ENCODE assay signal across 25 cellular contexts in the genomic region with DNA sequence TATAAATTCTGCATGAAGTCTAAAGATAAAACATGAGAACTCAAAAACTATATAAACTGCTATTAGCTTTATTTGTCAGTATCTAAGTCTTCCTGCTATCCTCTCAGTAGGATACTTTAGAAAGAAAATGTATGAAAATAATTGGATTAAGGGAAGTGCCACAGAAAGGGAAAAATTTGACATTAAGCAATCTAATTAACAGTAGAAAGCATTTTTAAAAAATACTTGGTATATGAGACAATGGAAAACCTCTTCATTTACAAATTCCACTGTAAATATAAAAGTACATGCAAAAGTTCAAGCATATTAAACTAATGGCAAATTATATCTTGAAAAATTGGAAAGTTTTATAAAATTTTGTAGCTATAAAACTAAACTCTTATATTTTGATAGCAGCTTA.
"Had no signal": no experiment of that assay in that cellular context is flagged by ENCODE, and none has a peak within 500 bp of the region (broad histone marks: within the 10 kb centered on the region; RNA-seq: fewer than 3 reads in every experiment).

No MANE protein-coding gene starts in this region.

- H3K9me3 ChIP-seq: colonic mucosa, esophagus squamous epithelium, stomach, thyroid gland, vagina had no signal

- ATAC-seq: left lobe of liver; natural killer cell; sciatic nerve; stimulated activated effector memory CD8-positive, alpha-beta T cell treated with anti-CD3 and anti-CD28 coated beads, Interleukin-12 subunit alpha, Interleukin-12 subunit beta, amount 100 ng/mL, for 72 hours had no signal

- H3K4me2 ChIP-seq: smooth muscle cell had no signal

- FAIRE-seq: endothelial cell of umbilical vein, keratinocyte had no signal

- H2AFZ ChIP-seq: parathyroid adenoma had no signal

- H3K79me2 ChIP-seq: parathyroid adenoma had no signal

- H3K9ac ChIP-seq: parathyroid adenoma had no signal

- H3K4me3 ChIP-seq: colonic mucosa, esophagus squamous epithelium, lung, smooth muscle cell, stomach, thyroid gland, vagina had no signal

- DNase-seq: colonic mucosa; effector CD8-positive, alpha-beta T cell; endodermal cell; esophagus squamous epithelium; foreskin melanocyte; glutamatergic neuron; hypothalamus; immature natural killer cell; natural killer cell; occipital lobe; stimulated activated CD4-positive, alpha-beta T cell treated with anti-CD3 and anti-CD28 coated beads, Interleukin-12 subunit alpha, Interleukin-12 subunit beta, amount 100 ng/mL, for 4 hours; stimulated activated CD4-positive, alpha-beta T cell treated with anti-CD3 and anti-CD28 coated beads, Interleukin-2, amount 100 ng/mL, for 24 hours; stimulated activated CD4-positive, alpha-beta T cell treated with anti-CD3 and anti-CD28 coated beads, Interleukin-4, amount 100 ng/mL, for 24 hours; stimulated activated naive CD4-positive, alpha-beta T cell treated with Interleukin-2 at 50 U/mL for 16 hours; stomach; thyroid gland had no signal

- H3K27me3 ChIP-seq: colonic mucosa, esophagus squamous epithelium, stomach, thyroid gland, vagina had no signal

- H3K36me3 ChIP-seq: colonic mucosa, esophagus squamous epithelium, stomach, thyroid gland, vagina had no signal

- H3K4me1 ChIP-seq: colonic mucosa, esophagus squamous epithelium, parathyroid adenoma, stomach, thyroid gland, vagina had no signal

- H3K27ac ChIP-seq: colonic mucosa, esophagus squamous epithelium, parathyroid adenoma, stomach, thyroid gland, vagina had no signal
